ENCODE assay signal across 8 cellular contexts in genomic region chr2:191051825-191052778, GRCh38. TPM values are rescaled to one million over a fixed set of nuclear protein-coding genes. Genes with fewer than 3 reads are reported as not detected.
A peak's percentile ranks its signal among the peaks of the same experiment; 100 is the strongest.
DNase-seq lines count a peak whose midpoint lies in the region; ATAC-seq and TF ChIP-seq lines count a peak whose summit lies in the region.

No MANE protein-coding gene starts in this region.

- 62% methylated on average over 4 of the region's 10 CpGs; no CpG with 5 or more reads in 1 of the 2 experiments for WGBS in IMR-90 (ENCODE audit: extremely low coverage in 2 of 2, insufficient read length in 1 of 2), 2 experiments

- H3K56ac ChIP-seq in IMR-90 (ENCODE audit: extremely low read depth, insufficient read depth, low read length), result no peak overlapping the region

- peak; percentile 77 for TF ChIP-seq RAD21 in IMR-90 (IDR thresholded peaks at IDR 0.05; ENCODE audit: low read length)

- H2AK5ac ChIP-seq in IMR-90 (ENCODE audit: low read depth, low read length), result peak overlapping the region; percentile 90

- peaks cover 19% of the 10 kb centered on the region for H3K4me1 ChIP-seq in IMR-90 (ENCODE audit: control insufficient read depth, insufficient read depth, low read length)

- POLR2A ChIA-PET in IMR-90 (lab: Charles Lee; ENCODE audit: unreplicated experiment), result interaction anchor here (1.7 kb wide), 1 partner anchor 102 kb away, joined by 5 read pairs; no protein-coding TSS in a partner anchor

- H3K79me1 ChIP-seq in IMR-90 (ENCODE audit: low read depth in 1 of 2, low read length in 2 of 2), result no peaks in the 10 kb centered on the region; a peak in 1 of 4 replicates

- no peaks in the 10 kb centered on the region; the same call in 1 of the 2 replicates for H4K20me1 ChIP-seq in IMR-90 (ENCODE audit: insufficient read depth, low read length)

- peak overlapping the region; percentile 96 for H4K91ac ChIP-seq in IMR-90 (ENCODE audit: insufficient read depth, low read depth, low read length)

- DNase-seq in AG10803 (ENCODE audit: low read depth), result peak; percentile 76
- DNase-seq in IMR-90, result peak; percentile 74
- peak; percentile 14 for DNase-seq in OCI-M2 (lab: John Stamatoyannopoulos, UW; ENCODE audit: unreplicated experiment)
- peak; percentile 73 for DNase-seq in dermis blood vessel endothelial cell
- peak; percentile 37 for DNase-seq in middle frontal gyrus (ENCODE audit: extremely low spot score, low spot score)
- no peak for DNase-seq in mucosa of gallbladder (ENCODE audit: low spot score)

- H4K8ac ChIP-seq in IMR-90 (ENCODE audit: low read depth in 2 of 2, low read length in 2 of 2), result peak overlapping the region; percentile 9 to 61; a peak in 2 of 4 replicates

- H2AK9ac ChIP-seq in IMR-90 (replicated peaks; ENCODE audit: low read depth, low read length, poor library complexity), result peak overlapping the region; percentile 6

- peak overlapping the region; percentile 77; the same call in 2 of the 3 replicates for H2BK15ac ChIP-seq in IMR-90 (ENCODE audit: low read depth, low read length)

- TF ChIP-seq CTCF in AG10803 (conservative IDR thresholded peaks at IDR 0.05; ENCODE audit: low read length), result peak; percentile 67
- peak; percentile 43; the same call in 1 of the 3 replicates for TF ChIP-seq CTCF in GM12872 (IDR thresholded peaks at IDR 0.05; ENCODE audit: insufficient read depth, low read depth, low read length)
- peak; percentile 76 for TF ChIP-seq CTCF in IMR-90 (conservative IDR thresholded peaks at IDR 0.05; ENCODE audit: low read depth, low read length)

- H3K9me1 ChIP-seq in IMR-90 (ENCODE audit: insufficient read depth, low read length), result peaks cover 11% of the 10 kb centered on the region

- H2BK120ac ChIP-seq in IMR-90 (ENCODE audit: low read depth, low read length), result peak overlapping the region; percentile 99

- peak overlapping the region; percentile 92; the same call in 1 of the 2 replicates for H3K27ac ChIP-seq in IMR-90 (ENCODE audit: insufficient read depth, low read length)

- no peaks in the 10 kb centered on the region for H3K36me3 ChIP-seq in IMR-90 (ENCODE audit: control insufficient read depth, insufficient read depth, low read length)

- 0 out of 2 replicates have a peak overlapping the region, but pooled peaks have one; percentile 29 for H3K23ac ChIP-seq in IMR-90 (ENCODE audit: low read depth, low read length)

- H4K5ac ChIP-seq in IMR-90 (ENCODE audit: low read depth, low read length), result peak overlapping the region; percentile 84; the same call in 1 of the 2 replicates

- CTCF ChIA-PET in IMR-90 (lab: Yijun Ruan, JAX), result interaction anchor here (0.7 to 5.6 kb wide), 15 partner anchors 11 to 469 kb away, joined by 3 to 53 read pairs (median 4); no protein-coding TSS in a partner anchor

- peak overlapping the region; percentile 98; the same call in 1 of the 2 replicates for H3K14ac ChIP-seq in IMR-90 (replicated peaks; ENCODE audit: low read depth, low read length)

- H3K9me3 ChIP-seq in IMR-90 (ENCODE audit: control insufficient read depth, insufficient read depth, low read length), result no peaks in the 10 kb centered on the region

- H3K9ac ChIP-seq in IMR-90 (ENCODE audit: low read depth, low read length), result no peak overlapping the region; the same call in none of the 2 replicates

- BruUV-seq in IMR-90 (replicated peaks; lab: Mats Ljungman, UMichigan), result no TSS peak

- ATAC-seq in IMR-90 (ENCODE audit: low read depth) (peak; percentile 16; the same call in 1 of the 2 replicates), GM18907 (IDR thresholded peaks at IDR 0.05; ENCODE audit: unreplicated experiment) (no peak)

- H3K4me3 ChIP-seq in AG10803 (ENCODE audit: low read length), result no peak overlapping the region
- no peak overlapping the region for H3K4me3 ChIP-seq in IMR-90 (ENCODE audit: insufficient read depth, low read depth, low read length)

- peak overlapping the region; percentile 20; the same call in 1 of the 2 replicates for H3K4me2 ChIP-seq in IMR-90 (ENCODE audit: low read depth, low read length)

- intact Hi-C loops in IMR-90 (cut with micrococcal nuclease), result loop anchor here (1.0 to 2.0 kb wide), 3 partner anchors 103 to 469 kb away; no protein-coding TSS in a partner anchor

- TF ChIP-seq POLR2A in IMR-90 (IDR thresholded peaks at IDR 0.05; ENCODE audit: low read depth, low read length), result no peak

- no peaks in the 10 kb centered on the region for H3K27me3 ChIP-seq in IMR-90 (ENCODE audit: control insufficient read depth, insufficient read depth, low read length)

- H2BK5ac ChIP-seq in IMR-90 (ENCODE audit: low read depth, low read length, poor library complexity, severe bottlenecking), result peak overlapping the region; percentile 94

- H2BK20ac ChIP-seq in IMR-90 (ENCODE audit: low read depth, low read length), result peak overlapping the region; percentile 95

- in situ Hi-C loops in IMR-90 (cut with MboI; ENCODE audit: low sequenced_read_pairs), result loop anchor here (5.0 to 10.0 kb wide), 2 partner anchors 100 to 443 kb away; partner anchors contain the start of gene STAT4

- H3K4ac ChIP-seq in IMR-90 (ENCODE audit: low read depth, low read length), result peak overlapping the region; percentile 79

- dilution Hi-C loops in IMR-90 (cut with HindIII; ENCODE audit: low sequenced_read_pairs, unreplicated experiment), result no loop called here

- H2AFZ ChIP-seq in IMR-90 (replicated peaks; ENCODE audit: low read length, poor library complexity), result no peak overlapping the region

- peak overlapping the region; percentile 85 for H3K18ac ChIP-seq in IMR-90 (ENCODE audit: low read depth, low read length)

TF ChIP-seq in IMR-90, 13 proteins besides CTCF, POLR2A, EP300 and RAD21:
- TF ChIP-seq MXI1 (IDR thresholded peaks at IDR 0.05; ENCODE audit: borderline replicate concordance, low read depth, low read length) (no peak), MAFK (IDR thresholded peaks at IDR 0.05; ENCODE audit: low read depth, low read length) (peak; percentile 39; the same call in 1 of the 2 replicates), SMC3 (IDR thresholded peaks at IDR 0.05; ENCODE audit: low read depth, low read length) (peak; percentile 60)

RNA-seq across cellular contexts. Expression of gene STAT1, which starts 38.1 kb away (rescaled TPM):
- total RNA-seq in IMR-90 (2012; rRNA removed), result 67.9 and 80.3 TPM in 2 replicates
- 42.6 and 43.2 TPM in 2 replicates for polyA plus RNA-seq in IMR-90 (2012; rRNA removed)
- polyA plus RNA-seq in IMR-90 (2012; cell fraction: cytosol; rRNA removed), result 17.3 and 19.3 TPM in 2 replicates
- 17.0 and 40.3 TPM in 2 replicates for polyA plus RNA-seq in IMR-90 (2012; cell fraction: nucleus; rRNA removed; ENCODE audit: low replicate concordance)
- total RNA-seq in dermis blood vessel endothelial cell, result 68.6 and 120 TPM in 2 replicates
- 68.6 TPM for total RNA-seq in mucosa of gallbladder
